8 cellular contexts compared by ENCODE assay signal in genomic region chr6:159693894-159694545, GRCh38.
DNase-seq lines count a peak whose midpoint lies in the region; ATAC-seq and TF ChIP-seq lines count a peak whose summit lies in the region.

No MANE protein-coding gene starts in this region.

- H3K27ac Mint-ChIP-seq in activated T-cell treated with anti-CD3 and anti-CD28 coated beads, Interleukin-2, amount 50 U/mL, for 24 hours: peak overlapping the region; percentile 96
- peak overlapping the region; percentile 96 to 99 (median 98) for H3K27ac Mint-ChIP-seq in nephron

- H3K4me3 ChIP-seq in AG09309 (ENCODE audit: control insufficient read depth, low read depth, low read length): peak overlapping the region; percentile 75
- H3K4me3 ChIP-seq in fibroblast of pulmonary artery (replicated peaks; ENCODE audit: low read depth, low read length): peak overlapping the region; percentile 83

- DNase-seq in AG09309 (ENCODE audit: low read depth) (no peak), NCI-H146 treated with DMSO at 0.1 percent for 48 hours (lab: John Stamatoyannopoulos, UW; ENCODE audit: unreplicated experiment) (peak; percentile 43), fibroblast of pulmonary artery (ENCODE audit: low read depth) (peak; percentile 62), cortex of kidney (lab: John Stamatoyannopoulos, UW) (no peak)
- no peak for DNase-seq in activated T-cell treated with anti-CD3 and anti-CD28 coated beads, Interleukin-2, amount 50 U/mL, for 24 hours

- peak; percentile 2 for ATAC-seq in GM19455 (IDR thresholded peaks at IDR 0.05; ENCODE audit: unreplicated experiment)
- ATAC-seq in HG02973 (IDR thresholded peaks at IDR 0.05; ENCODE audit: unreplicated experiment): no peak

- no peaks in the 10 kb centered on the region for H3K9me3 Mint-ChIP-seq in activated T-cell treated with anti-CD3 and anti-CD28 coated beads, Interleukin-2, amount 50 U/mL, for 24 hours
- no peaks in the 10 kb centered on the region for H3K9me3 Mint-ChIP-seq in nephron

- no peaks in the 10 kb centered on the region for H3K27me3 Mint-ChIP-seq in activated T-cell treated with anti-CD3 and anti-CD28 coated beads, Interleukin-2, amount 50 U/mL, for 24 hours
- no peaks in the 10 kb centered on the region for H3K27me3 Mint-ChIP-seq in nephron (ENCODE audit: low read depth)

- peak overlapping the region; percentile 94 for H3K4me3 Mint-ChIP-seq in activated T-cell treated with anti-CD3 and anti-CD28 coated beads, Interleukin-2, amount 50 U/mL, for 24 hours
- peak overlapping the region; percentile 92 to 98 (median 96) for H3K4me3 Mint-ChIP-seq in nephron

- peaks cover 39% of the 10 kb centered on the region for H3K4me1 Mint-ChIP-seq in activated T-cell treated with anti-CD3 and anti-CD28 coated beads, Interleukin-2, amount 50 U/mL, for 24 hours (ENCODE audit: low read depth)
- peaks cover 23% of the 10 kb centered on the region for H3K4me1 Mint-ChIP-seq in nephron

- TF ChIP-seq CTCF in AG09309 (IDR thresholded peaks at IDR 0.05; ENCODE audit: control insufficient read depth, insufficient read depth, low read depth, low read length, missing control alignments): no peak
- no peak for TF ChIP-seq CTCF in fibroblast of pulmonary artery (IDR thresholded peaks at IDR 0.05; ENCODE audit: low read length, missing control alignments)
- TF ChIP-seq CTCF in nephron (IDR thresholded peaks at IDR 0.05; ENCODE audit: unreplicated experiment in 3 of 3): no peak

- H3K36me3 Mint-ChIP-seq in activated T-cell treated with anti-CD3 and anti-CD28 coated beads, Interleukin-2, amount 50 U/mL, for 24 hours (ENCODE audit: low read depth): peaks cover 29% of the 10 kb centered on the region
- H3K36me3 Mint-ChIP-seq in nephron (ENCODE audit: low read depth): peaks cover 13% of the 10 kb centered on the region

Comparison
In these comparisons a context has a peak if more than half of its experiments do, and no peak if none do; other contexts are left out.
1. DNase-seq: peak in NCI-H146 treated with DMSO at 0.1 percent for 48 hours (single experiment) and fibroblast of pulmonary artery (single experiment); none in AG09309 (single experiment), activated T-cell treated with anti-CD3 and anti-CD28 coated beads, Interleukin-2, amount 50 U/mL, for 24 hours (single experiment) and cortex of kidney (single experiment).